ENCODE assay signal across 14 cellular contexts in the genomic region with DNA sequence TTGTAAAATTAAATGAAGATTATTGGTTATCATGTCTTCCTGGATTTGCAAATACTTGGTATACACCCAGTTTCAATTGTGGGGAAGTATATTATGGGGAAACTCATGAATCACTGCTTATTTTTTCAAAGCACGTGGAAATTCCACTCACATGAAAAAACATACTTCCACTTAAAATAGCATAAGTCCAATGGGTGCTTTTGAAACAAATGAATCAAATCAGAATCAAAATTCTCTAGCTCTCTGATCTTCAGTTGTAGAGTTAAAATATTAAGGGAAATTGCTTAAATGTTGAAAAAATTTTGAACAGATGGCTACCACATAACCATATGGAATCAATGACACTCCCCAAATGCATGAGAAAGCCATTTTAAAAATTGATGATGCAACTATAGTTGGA.
DNase-seq lines count a peak whose midpoint lies in the region; ATAC-seq and TF ChIP-seq lines count a peak whose summit lies in the region.
"Had no signal": no experiment of that assay in that cellular context is flagged by ENCODE, and none has a peak within 500 bp of the region (broad histone marks: within the 10 kb centered on the region; RNA-seq: fewer than 3 reads in every experiment).

No MANE protein-coding gene starts in this region.

- H2BK20ac ChIP-seq in IMR-90 (ENCODE audit: low read depth, low read length), result no peak overlapping the region

- no peaks in the 10 kb centered on the region for H3K79me1 ChIP-seq in IMR-90 (ENCODE audit: low read depth in 1 of 2, low read length in 2 of 2)

- BruUV-seq in IMR-90 (replicated peaks; lab: Mats Ljungman, UMichigan), result no TSS peak

- no peaks in the 10 kb centered on the region for H3K9me1 ChIP-seq in IMR-90 (ENCODE audit: insufficient read depth, low read length)

- no peak overlapping the region for H2BK5ac ChIP-seq in IMR-90 (ENCODE audit: low read depth, low read length, poor library complexity, severe bottlenecking)

- WGBS in IMR-90 (ENCODE audit: extremely low coverage in 2 of 2, insufficient read length in 1 of 2), 2 experiments, result no CpG with 5 or more reads among the region's 1 CpG
- 44 to 65% (median 54%) methylated on average over 1 of the region's 1 CpG for WGBS in heart left ventricle, 4 donors

- H3K4me1 ChIP-seq in IMR-90 (ENCODE audit: control insufficient read depth, insufficient read depth, low read length) (peaks cover 1% of the 10 kb centered on the region; the same call in 1 of the 2 replicates), osteoblast (ENCODE audit: insufficient read depth, low read length) (no peaks in the 10 kb centered on the region), heart left ventricle (no peaks in the 10 kb centered on the region)
- H3K4me1 ChIP-seq: HAP-1 had no signal

- TF ChIP-seq RAD21 in IMR-90 (IDR thresholded peaks at IDR 0.05; ENCODE audit: low read length), result no peak

- H3K27me3 ChIP-seq in IMR-90 (ENCODE audit: control insufficient read depth, insufficient read depth, low read length) (no peaks in the 10 kb centered on the region), osteoblast (ENCODE audit: insufficient read depth, low read length) (no peaks in the 10 kb centered on the region), heart left ventricle (no peaks in the 10 kb centered on the region)
- H3K27me3 ChIP-seq: BLaER1 treated with 17β-estradiol and CSF1 and Interleukin-3, amounts not matched to agents 10 nM and 100 nM had no signal

- H3K9ac ChIP-seq in IMR-90 (ENCODE audit: low read depth, low read length), result no peak overlapping the region
- H3K9ac ChIP-seq: BLaER1 treated with 17β-estradiol and CSF1 and Interleukin-3, amounts not matched to agents 10 nM and 100 nM had no signal

- H3K4me3 ChIP-seq in AG04449 (ENCODE audit: low read depth, low read length), result no peak overlapping the region
- no peak overlapping the region for H3K4me3 ChIP-seq in IMR-90 (ENCODE audit: insufficient read depth, low read depth, low read length)
- H3K4me3 ChIP-seq in osteoblast (ENCODE audit: insufficient read depth, low read length), result no peak overlapping the region
- H3K4me3 ChIP-seq in heart left ventricle, result no peak overlapping the region
- H3K4me3 ChIP-seq: BLaER1 treated with 17β-estradiol and CSF1 and Interleukin-3, amounts not matched to agents 10 nM and 100 nM; HAP-1 had no signal

- no peak overlapping the region; the same call in 1 of the 2 replicates for H4K5ac ChIP-seq in IMR-90 (ENCODE audit: low read depth, low read length)

- H3K4ac ChIP-seq in IMR-90 (ENCODE audit: low read depth, low read length), result no peak overlapping the region

- H3K27ac ChIP-seq in IMR-90 (ENCODE audit: insufficient read depth, low read length) (no peak overlapping the region), osteoblast (ENCODE audit: low read depth, low read length) (no peak overlapping the region), heart left ventricle (no peak overlapping the region)
- H3K27ac ChIP-seq: 22Rv1; BLaER1 treated with 17β-estradiol and CSF1 and Interleukin-3, amounts not matched to agents 10 nM and 100 nM had no signal

- no peak overlapping the region for H3K4me2 ChIP-seq in IMR-90 (ENCODE audit: low read depth, low read length)
- no peak overlapping the region for H3K4me2 ChIP-seq in osteoblast (ENCODE audit: insufficient read depth, low read length)

- no peak overlapping the region for H3K56ac ChIP-seq in IMR-90 (ENCODE audit: extremely low read depth, insufficient read depth, low read length)

- dilution Hi-C loops in IMR-90 (cut with HindIII; ENCODE audit: low sequenced_read_pairs, unreplicated experiment), result no loop called here

- no peak overlapping the region for H3K23ac ChIP-seq in IMR-90 (ENCODE audit: low read depth, low read length)

- H3K9me3 ChIP-seq in IMR-90 (ENCODE audit: control insufficient read depth, insufficient read depth, low read length), result no peaks in the 10 kb centered on the region
- no peaks in the 10 kb centered on the region for H3K9me3 ChIP-seq in osteoblast (ENCODE audit: low read depth, low read length)
- no peaks in the 10 kb centered on the region for H3K9me3 ChIP-seq in heart left ventricle
- H3K9me3 ChIP-seq: HAP-1 had no signal

- H3K36me3 ChIP-seq in IMR-90 (ENCODE audit: control insufficient read depth, insufficient read depth, low read length), result no peaks in the 10 kb centered on the region
- H3K36me3 ChIP-seq in osteoblast (ENCODE audit: insufficient read depth, low read length), result no peaks in the 10 kb centered on the region
- H3K36me3 ChIP-seq in heart left ventricle, result no peaks in the 10 kb centered on the region
- H3K36me3 ChIP-seq: BLaER1 treated with 17β-estradiol and CSF1 and Interleukin-3, amounts not matched to agents 10 nM and 100 nM; HAP-1 had no signal

- H2AK5ac ChIP-seq in IMR-90 (ENCODE audit: low read depth, low read length), result no peak overlapping the region

- no peak overlapping the region; the same call in 1 of the 2 replicates for H3K18ac ChIP-seq in IMR-90 (ENCODE audit: low read depth, low read length)

- H3K79me2 ChIP-seq in osteoblast (ENCODE audit: insufficient read depth, low read length), result no peaks in the 10 kb centered on the region

- in situ Hi-C loops in IMR-90 (cut with MboI; ENCODE audit: low sequenced_read_pairs), result no loop called here

- intact Hi-C loops in IMR-90 (cut with micrococcal nuclease), result no loop called here
- intact Hi-C loops in heart left ventricle (cut with DNase I), result no loop called here

- DNase-seq in AG04449 (ENCODE audit: low read depth, low spot score) (peak; percentile 1), IMR-90 (peak; percentile 38), fibroblast of gingiva (ENCODE audit: low read depth) (peak; percentile 30), osteoblast (ENCODE audit: insufficient read length, low spot score, missing footprints) (peak; percentile 38), NCI-H2196 (lab: John Stamatoyannopoulos, UW; ENCODE audit: unreplicated experiment) (no peak), heart left ventricle (no peak), C1 segment of cervical spinal cord (lab: John Stamatoyannopoulos, UW) (no peak)
- DNase-seq: CD4-positive, alpha-beta memory T cell; DMS79; GDM1; HFFc6 had no signal

- CTCF ChIA-PET in AG04449 (lab: Yijun Ruan, JAX), result no interaction called here
- CTCF ChIA-PET in IMR-90 (lab: Yijun Ruan, JAX), result no interaction called here

- POLR2A ChIA-PET in AG04449 (lab: Yijun Ruan, JAX), result no interaction called here
- POLR2A ChIA-PET in IMR-90 (lab: Charles Lee; ENCODE audit: unreplicated experiment), result no interaction called here

- H2AFZ ChIP-seq in IMR-90 (replicated peaks; ENCODE audit: low read length, poor library complexity) (no peak overlapping the region), osteoblast (ENCODE audit: low read length) (no peak overlapping the region)

- H4K20me1 ChIP-seq in IMR-90 (ENCODE audit: insufficient read depth, low read length), result no peaks in the 10 kb centered on the region
- H4K20me1 ChIP-seq in osteoblast (ENCODE audit: insufficient read depth, low read length), result no peaks in the 10 kb centered on the region
- H4K20me1 ChIP-seq: BLaER1 treated with 17β-estradiol and CSF1 and Interleukin-3, amounts not matched to agents 10 nM and 100 nM had no signal

- H2BK120ac ChIP-seq in IMR-90 (ENCODE audit: low read depth, low read length), result no peak overlapping the region

- no peak overlapping the region for H2AK9ac ChIP-seq in IMR-90 (replicated peaks; ENCODE audit: low read depth, low read length, poor library complexity)

- H2BK15ac ChIP-seq in IMR-90 (ENCODE audit: low read depth, low read length), result no peak overlapping the region

- TF ChIP-seq CTCF in AG04449 (IDR thresholded peaks at IDR 0.05; ENCODE audit: insufficient read depth, low read length, missing control alignments) (no peak), IMR-90 (conservative IDR thresholded peaks at IDR 0.05; ENCODE audit: low read depth, low read length) (no peak), osteoblast (IDR thresholded peaks at IDR 0.05; ENCODE audit: extremely low read depth, low read depth, low read length) (no peak), heart left ventricle (IDR thresholded peaks at IDR 0.05) (no peak)

- TF ChIP-seq POLR2A in IMR-90 (IDR thresholded peaks at IDR 0.05; ENCODE audit: low read depth, low read length) (no peak), heart left ventricle (IDR thresholded peaks at IDR 0.05) (no peak)

- no peak overlapping the region for H4K91ac ChIP-seq in IMR-90 (ENCODE audit: insufficient read depth, low read depth, low read length)

- H3K14ac ChIP-seq in IMR-90 (replicated peaks; ENCODE audit: low read depth, low read length), result no peak overlapping the region

- no peak for ATAC-seq in IMR-90 (ENCODE audit: low read depth)
- no peak for ATAC-seq in heart left ventricle

- H4K8ac ChIP-seq in IMR-90 (ENCODE audit: low read depth in 2 of 2, low read length in 2 of 2), result no peak overlapping the region

TF ChIP-seq in IMR-90, 13 proteins besides CTCF, POLR2A, EP300 and RAD21:
- no peak for TF ChIP-seq CHD1 (IDR thresholded peaks at IDR 0.05; ENCODE audit: low read depth, low read length)
- TF ChIP-seq, protein P1, sequence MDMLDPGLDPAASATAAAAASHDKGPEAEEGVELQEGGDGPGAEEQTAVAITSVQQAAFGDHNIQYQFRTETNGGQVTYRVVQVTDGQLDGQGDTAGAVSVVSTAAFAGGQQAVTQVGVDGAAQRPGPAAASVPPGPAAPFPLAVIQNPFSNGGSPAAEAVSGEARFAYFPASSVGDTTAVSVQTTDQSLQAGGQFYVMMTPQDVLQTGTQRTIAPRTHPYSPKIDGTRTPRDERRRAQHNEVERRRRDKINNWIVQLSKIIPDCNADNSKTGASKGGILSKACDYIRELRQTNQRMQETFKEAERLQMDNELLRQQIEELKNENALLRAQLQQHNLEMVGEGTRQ (IDR thresholded peaks at IDR 0.05; ENCODE audit: low read depth, low read length), result no peak

Comparison
In these comparisons a context has a peak if more than half of its experiments do, and no peak if none do; other contexts are left out.
1. DNase-seq: peak in AG04449 (single experiment), IMR-90 (single experiment), fibroblast of gingiva (single experiment) and osteoblast (single experiment); none in NCI-H2196 (single experiment), heart left ventricle (0 of 5) and C1 segment of cervical spinal cord (0 of 14).